ENCODE assay signal across 1 cellular context in genomic region chr12:6618483-6618882, GRCh38.
TF ChIP-seq lines count a peak whose summit lies in the region.

No MANE protein-coding gene starts in this region.

TF ChIP-seq in IMR-90, 13 proteins besides CTCF, POLR2A, EP300 and RAD21:
- TF ChIP-seq FOS (IDR thresholded peaks at IDR 0.05; ENCODE audit: low read depth, low read length): no peak
- TF ChIP-seq SMC3 (IDR thresholded peaks at IDR 0.05; ENCODE audit: low read depth, low read length): no peak
- TF ChIP-seq RFX5 (IDR thresholded peaks at IDR 0.05; ENCODE audit: low read depth, low read length): no peak
- no peak for TF ChIP-seq MAFK (IDR thresholded peaks at IDR 0.05; ENCODE audit: low read depth, low read length)
- no peak for TF ChIP-seq MXI1 (IDR thresholded peaks at IDR 0.05; ENCODE audit: borderline replicate concordance, low read depth, low read length)
